1 cellular context compared by ENCODE assay signal in genomic region chr3:12966847-12967750, GRCh38.
TF ChIP-seq lines count a peak whose summit lies in the region.

No MANE protein-coding gene starts in this region.

TF ChIP-seq in H1, 55 proteins besides CTCF, POLR2A, EP300 and RAD21 (continued from another document):
- no peak for TF ChIP-seq KDM1A (IDR thresholded peaks at IDR 0.05; ENCODE audit: borderline replicate concordance, low read length)
- TF ChIP-seq GABPA (IDR thresholded peaks at IDR 0.05; ENCODE audit: borderline replicate concordance, insufficient read depth, low read length): no peak
- TF ChIP-seq ZNF274 (IDR thresholded peaks at IDR 0.05; ENCODE audit: borderline replicate concordance, extremely low read depth, low read length): no peak
